ENCODE assay signal across 11 cellular contexts in the genomic region with DNA sequence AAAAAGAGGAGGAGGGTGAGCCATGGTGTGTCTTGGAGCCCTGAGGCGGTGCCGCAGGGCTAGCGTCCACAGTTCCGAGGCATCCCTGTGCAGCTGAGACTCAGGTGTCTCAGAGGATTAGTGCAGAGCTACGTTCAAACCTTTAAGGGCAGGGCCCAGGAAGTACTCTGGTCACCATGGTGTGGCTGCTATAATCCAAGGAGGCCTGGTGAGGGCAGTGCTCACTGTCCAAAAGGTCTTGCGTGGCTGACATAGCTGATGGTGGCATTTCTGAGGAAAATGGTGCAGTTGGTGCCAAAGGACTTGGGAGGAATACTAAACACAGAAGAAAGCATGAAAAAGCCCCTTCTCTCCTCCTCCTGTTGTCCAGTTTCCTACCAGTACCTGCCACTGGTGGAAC.
DNase-seq lines count a peak whose midpoint lies in the region; ATAC-seq and TF ChIP-seq lines count a peak whose summit lies in the region.
"Had no signal": no experiment of that assay in that cellular context is flagged by ENCODE, and none has a peak within 500 bp of the region (broad histone marks: within the 10 kb centered on the region; RNA-seq: fewer than 3 reads in every experiment).

No MANE protein-coding gene starts in this region.

- H3K4me1 ChIP-seq in gastrocnemius medialis = no peaks in the 10 kb centered on the region
- H3K4me1 ChIP-seq: esophagus muscularis mucosa, Peyer's patch had no signal

- no peak for TF ChIP-seq POLR2A in gastrocnemius medialis (IDR thresholded peaks at IDR 0.05)

- intact Hi-C loops in gastrocnemius medialis (cut with DNase I; ENCODE audit: low total_unique reads) = no loop called here

- 0 out of 2 replicates have a peak, but pooled peaks have one; percentile 21 for TF ChIP-seq CTCF in GM12875 (IDR thresholded peaks at IDR 0.05; ENCODE audit: borderline replicate concordance, insufficient read depth, low read depth, low read length)
- TF ChIP-seq CTCF in epithelial cell of proximal tubule (conservative IDR thresholded peaks at IDR 0.05; ENCODE audit: low read depth, low read length) = peak; percentile 10
- no peak for TF ChIP-seq CTCF in brain microvascular endothelial cell (IDR thresholded peaks at IDR 0.05; ENCODE audit: low read depth, low read length, missing control alignments)
- TF ChIP-seq CTCF in gastrocnemius medialis (IDR thresholded peaks at IDR 0.05 in 4 of 5, conservative IDR thresholded peaks at IDR 0.05 in 1 of 5) = no peak

- H3K27ac ChIP-seq in brain microvascular endothelial cell (no peak overlapping the region), gastrocnemius medialis (no peak overlapping the region)
- H3K27ac ChIP-seq: esophagus muscularis mucosa, Peyer's patch had no signal

- no peaks in the 10 kb centered on the region for H3K27me3 ChIP-seq in brain microvascular endothelial cell (replicated peaks)
- no peaks in the 10 kb centered on the region for H3K27me3 ChIP-seq in gastrocnemius medialis
- H3K27me3 ChIP-seq: esophagus muscularis mucosa, Peyer's patch had no signal

- peak; percentile 70 for ATAC-seq in GM21381 (IDR thresholded peaks at IDR 0.05; ENCODE audit: unreplicated experiment)
- ATAC-seq in HG03442 (IDR thresholded peaks at IDR 0.05; ENCODE audit: unreplicated experiment) = peak; percentile 58
- ATAC-seq in gastrocnemius medialis = no peak
- ATAC-seq in HG03025 (IDR thresholded peaks at IDR 0.05; ENCODE audit: low FRiP score, unreplicated experiment) = no peak

- H3K36me3 ChIP-seq in brain microvascular endothelial cell (replicated peaks) = no peaks in the 10 kb centered on the region
- H3K36me3 ChIP-seq in gastrocnemius medialis = no peaks in the 10 kb centered on the region
- H3K36me3 ChIP-seq: esophagus muscularis mucosa, Peyer's patch had no signal

- no peak overlapping the region for H3K4me3 ChIP-seq in GM12875 (ENCODE audit: low read depth, low read length)
- no peak overlapping the region for H3K4me3 ChIP-seq in epithelial cell of proximal tubule (ENCODE audit: low read depth, low read length)
- H3K4me3 ChIP-seq in brain microvascular endothelial cell (ENCODE audit: low read depth, low read length) = no peak overlapping the region
- H3K4me3 ChIP-seq in gastrocnemius medialis = no peak overlapping the region
- H3K4me3 ChIP-seq: esophagus muscularis mucosa, Peyer's patch had no signal

- in situ Hi-C loops in brain microvascular endothelial cell (cut with HindIII; ENCODE audit: low pct_ligation_motif_present, low sequenced_read_pairs) (no loop called here), gastrocnemius medialis (cut with MboI; ENCODE audit: low sequenced_read_pairs in 4 of 4) (no loop called here)

- H3K9me3 ChIP-seq in gastrocnemius medialis = no peaks in the 10 kb centered on the region
- H3K9me3 ChIP-seq: esophagus muscularis mucosa, Peyer's patch had no signal

- DNase-seq in epithelial cell of proximal tubule (ENCODE audit: low read depth) (no peak), SIG-M5 treated with dmso at 0.1 percent for 504 hours (lab: John Stamatoyannopoulos, UW; ENCODE audit: unreplicated experiment) (no peak), brain microvascular endothelial cell (no peak), gastrocnemius medialis (no peak)
- DNase-seq: COR-L47, Peyer's patch had no signal

Comparison
In these comparisons a context has a peak if more than half of its experiments do, and no peak if none do; other contexts are left out.
1. CTCF ChIP-seq: peak in GM12875 (single experiment) and epithelial cell of proximal tubule (single experiment); none in brain microvascular endothelial cell (single experiment) and gastrocnemius medialis (0 of 5).
2. ATAC-seq: peak in GM21381 (single experiment) and HG03442 (single experiment); none in gastrocnemius medialis (0 of 2) and HG03025 (single experiment).